Comparison of ENCODE assay signal across 1 cellular context in the genomic region with DNA sequence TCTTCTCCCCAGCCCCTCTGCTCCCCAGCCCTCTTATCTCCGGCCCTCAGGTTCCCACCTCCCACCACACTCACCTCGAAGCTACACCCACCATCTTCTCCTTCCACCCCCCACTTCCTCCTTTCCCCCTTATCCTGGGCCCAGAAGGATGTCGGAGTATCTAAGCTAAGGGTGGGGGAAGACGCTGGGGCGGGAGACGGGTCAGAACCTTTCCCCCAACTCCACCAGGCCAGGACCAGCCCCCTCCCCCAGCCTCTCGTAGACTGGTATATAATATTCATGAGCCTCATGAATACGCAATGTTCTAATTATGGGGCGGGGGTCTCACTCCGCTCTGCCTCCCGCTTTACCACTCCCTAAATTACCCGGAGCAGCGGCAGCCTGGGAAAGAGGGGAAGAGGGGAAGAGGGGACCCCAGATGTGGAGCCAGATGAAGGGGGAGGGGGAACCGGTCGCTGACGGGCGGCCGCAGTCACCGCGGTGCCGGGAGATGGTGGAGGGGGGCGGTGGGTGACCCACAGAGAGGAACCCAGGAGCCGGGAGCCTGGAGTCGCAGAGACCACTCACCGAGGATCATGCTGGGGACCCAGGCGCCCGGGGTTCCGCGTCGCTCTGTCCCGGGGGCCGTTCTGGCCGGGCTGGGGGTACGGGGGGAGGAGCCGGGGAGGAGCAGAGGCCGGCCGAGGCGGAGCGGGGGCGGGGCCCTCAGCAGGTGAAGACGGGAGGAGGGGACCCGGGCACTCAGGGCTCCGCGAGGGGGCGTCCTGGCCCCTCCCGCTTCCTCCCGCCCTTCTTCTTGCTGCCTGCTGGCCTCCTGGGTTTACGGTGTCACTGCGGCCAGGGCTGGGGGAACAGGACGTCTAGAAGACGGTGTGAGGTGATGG.
TF ChIP-seq lines count a peak whose summit lies in the region.

No MANE protein-coding gene starts in this region.

TF ChIP-seq in K562, 482 proteins besides CTCF, POLR2A, EP300 and RAD21 (continued from another document and continues in another):
- no peak for TF ChIP-seq ZSCAN29 (IDR thresholded peaks at IDR 0.05)
- TF ChIP-seq, protein P1, sequence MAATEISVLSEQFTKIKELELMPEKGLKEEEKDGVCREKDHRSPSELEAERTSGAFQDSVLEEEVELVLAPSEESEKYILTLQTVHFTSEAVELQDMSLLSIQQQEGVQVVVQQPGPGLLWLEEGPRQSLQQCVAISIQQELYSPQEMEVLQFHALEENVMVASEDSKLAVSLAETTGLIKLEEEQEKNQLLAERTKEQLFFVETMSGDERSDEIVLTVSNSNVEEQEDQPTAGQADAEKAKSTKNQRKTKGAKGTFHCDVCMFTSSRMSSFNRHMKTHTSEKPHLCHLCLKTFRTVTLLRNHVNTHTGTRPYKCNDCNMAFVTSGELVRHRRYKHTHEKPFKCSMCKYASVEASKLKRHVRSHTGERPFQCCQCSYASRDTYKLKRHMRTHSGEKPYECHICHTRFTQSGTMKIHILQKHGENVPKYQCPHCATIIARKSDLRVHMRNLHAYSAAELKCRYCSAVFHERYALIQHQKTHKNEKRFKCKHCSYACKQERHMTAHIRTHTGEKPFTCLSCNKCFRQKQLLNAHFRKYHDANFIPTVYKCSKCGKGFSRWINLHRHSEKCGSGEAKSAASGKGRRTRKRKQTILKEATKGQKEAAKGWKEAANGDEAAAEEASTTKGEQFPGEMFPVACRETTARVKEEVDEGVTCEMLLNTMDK (IDR thresholded peaks at IDR 0.05; ENCODE audit: borderline replicate concordance, insufficient read depth, low read depth, low read length, poor library complexity, severe bottlenecking) = peak; percentile 100
- no peak for TF ChIP-seq MECOM (CRISPR knock-in tag; IDR thresholded peaks at IDR 0.05)
- no peak for TF ChIP-seq BCOR (IDR thresholded peaks at IDR 0.05)
- no peak for TF ChIP-seq HMG20B (CRISPR knock-in tag; IDR thresholded peaks at IDR 0.05)
- no peak for TF ChIP-seq ZNF146 (CRISPR knock-in tag; IDR thresholded peaks at IDR 0.05; ENCODE audit: unreplicated experiment)
- no peak for TF ChIP-seq ZNF140 (CRISPR knock-in tag; IDR thresholded peaks at IDR 0.05)
- no peak for TF ChIP-seq ZNF507 (tag; conservative IDR thresholded peaks at IDR 0.05)
- TF ChIP-seq, protein P2, sequence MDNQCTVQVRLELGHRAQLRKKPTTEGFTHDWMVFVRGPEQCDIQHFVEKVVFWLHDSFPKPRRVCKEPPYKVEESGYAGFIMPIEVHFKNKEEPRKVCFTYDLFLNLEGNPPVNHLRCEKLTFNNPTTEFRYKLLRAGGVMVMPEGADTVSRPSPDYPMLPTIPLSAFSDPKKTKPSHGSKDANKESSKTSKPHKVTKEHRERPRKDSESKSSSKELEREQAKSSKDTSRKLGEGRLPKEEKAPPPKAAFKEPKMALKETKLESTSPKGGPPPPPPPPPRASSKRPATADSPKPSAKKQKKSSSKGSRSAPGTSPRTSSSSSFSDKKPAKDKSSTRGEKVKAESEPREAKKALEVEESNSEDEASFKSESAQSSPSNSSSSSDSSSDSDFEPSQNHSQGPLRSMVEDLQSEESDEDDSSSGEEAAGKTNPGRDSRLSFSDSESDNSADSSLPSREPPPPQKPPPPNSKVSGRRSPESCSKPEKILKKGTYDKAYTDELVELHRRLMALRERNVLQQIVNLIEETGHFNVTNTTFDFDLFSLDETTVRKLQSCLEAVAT (IDR thresholded peaks at IDR 0.05) = no peak
- TF ChIP-seq, protein P3, sequence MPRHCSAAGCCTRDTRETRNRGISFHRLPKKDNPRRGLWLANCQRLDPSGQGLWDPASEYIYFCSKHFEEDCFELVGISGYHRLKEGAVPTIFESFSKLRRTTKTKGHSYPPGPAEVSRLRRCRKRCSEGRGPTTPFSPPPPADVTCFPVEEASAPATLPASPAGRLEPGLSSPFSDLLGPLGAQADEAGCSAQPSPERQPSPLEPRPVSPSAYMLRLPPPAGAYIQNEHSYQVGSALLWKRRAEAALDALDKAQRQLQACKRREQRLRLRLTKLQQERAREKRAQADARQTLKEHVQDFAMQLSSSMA (CRISPR knock-in tag; IDR thresholded peaks at IDR 0.05) = no peak
- no peak for TF ChIP-seq GABPB2 (CRISPR knock-in tag; conservative IDR thresholded peaks at IDR 0.05)
- TF ChIP-seq PHTF2 (CRISPR knock-in tag; IDR thresholded peaks at IDR 0.05) = no peak
- TF ChIP-seq ZBTB7A (IDR thresholded peaks at IDR 0.05; ENCODE audit: borderline replicate concordance, control insufficient read depth, low read depth, low read length) = peak; percentile 94
- no peak for TF ChIP-seq KDM4B (IDR thresholded peaks at IDR 0.05; ENCODE audit: borderline replicate concordance in 2 of 2, low read depth in 1 of 2)
- TF ChIP-seq, protein P4, sequence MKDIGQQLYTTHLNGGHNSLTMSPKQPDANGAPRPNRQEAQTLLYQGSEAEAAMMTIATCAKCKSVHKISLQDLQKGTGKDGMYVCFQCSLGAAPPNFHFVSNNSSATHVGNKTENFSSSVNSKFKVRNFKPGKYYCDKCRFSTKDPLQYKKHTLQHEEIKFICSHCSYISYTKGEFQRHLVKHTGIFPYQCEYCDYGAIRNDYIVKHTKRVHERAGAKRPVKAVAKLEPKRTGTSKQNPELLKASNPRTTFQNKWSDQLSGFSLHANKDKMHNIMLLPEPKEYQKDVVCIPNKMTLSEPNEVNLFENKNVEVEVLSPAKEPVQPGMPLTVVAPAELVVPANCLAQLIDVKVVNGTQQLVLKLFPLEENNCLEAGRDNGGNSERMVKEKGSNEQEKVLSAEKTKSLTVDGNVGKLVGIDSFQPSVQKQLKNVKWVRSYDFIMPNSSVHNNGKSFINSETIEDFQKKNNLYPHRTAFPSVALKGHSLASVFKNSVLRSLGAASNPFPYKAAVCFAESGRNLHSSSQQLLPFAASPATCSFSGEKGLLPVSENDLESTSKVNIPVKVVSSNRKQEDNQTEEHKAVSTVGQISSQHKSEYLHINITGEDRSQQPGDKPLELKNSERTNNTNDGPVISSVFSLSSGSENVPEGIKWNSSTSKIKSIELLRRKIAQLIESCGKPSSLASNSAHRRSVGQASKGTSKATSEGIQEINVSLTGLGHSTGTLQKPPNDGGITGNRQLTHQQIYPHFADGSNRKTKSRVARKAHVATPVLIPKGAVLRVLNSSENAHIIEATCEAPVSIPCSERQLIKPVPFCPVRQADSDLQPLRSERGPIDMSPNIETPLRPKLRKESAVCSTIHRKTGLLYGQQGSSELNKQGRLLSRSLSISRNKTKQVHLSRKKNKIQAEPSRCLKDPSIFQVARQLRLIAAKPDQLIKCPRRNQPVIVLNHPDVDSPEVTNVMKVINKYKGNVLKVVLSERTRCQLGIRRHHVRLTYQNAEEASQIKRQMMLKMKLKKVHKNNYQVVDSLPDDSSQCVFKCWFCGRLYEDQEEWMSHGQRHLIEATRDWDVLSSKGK (CRISPR knock-in tag; IDR thresholded peaks at IDR 0.05) = no peak
- no peak for TF ChIP-seq SRF (CRISPR knock-in tag; IDR thresholded peaks at IDR 0.05)
- TF ChIP-seq PHB2 (IDR thresholded peaks at IDR 0.05; ENCODE audit: low read depth) = peak; percentile 21; the same call in 1 of the 2 replicates
- TF ChIP-seq YY1 (IDR thresholded peaks at IDR 0.05; ENCODE audit: borderline replicate concordance in 1 of 3, control insufficient read depth in 1 of 3, extremely low read depth in 1 of 3, insufficient read depth in 3 of 3, insufficient read length in 1 of 3, insufficient replicate concordance in 2 of 3, low read depth in 1 of 3, low read length in 2 of 3) = peak in 1 of 3 experiments; percentile 39
- TF ChIP-seq RBBP5 (IDR thresholded peaks at IDR 0.05; ENCODE audit: borderline replicate concordance, insufficient read depth, low read length, poor library complexity, severe bottlenecking) = no peak
- TF ChIP-seq BRF1 (IDR thresholded peaks at IDR 0.05; ENCODE audit: borderline replicate concordance, extremely low read depth, insufficient read length) = no peak
- TF ChIP-seq TAL1 (IDR thresholded peaks at IDR 0.05) = peak; percentile 59
- no peak for TF ChIP-seq HMGN3 (IDR thresholded peaks at IDR 0.05; ENCODE audit: borderline replicate concordance, extremely low read depth, insufficient read length, low read depth, low read length)
- TF ChIP-seq ZFX (CRISPR knock-in tag; IDR thresholded peaks at IDR 0.05) = peak; percentile 28; the same call in 1 of the 2 replicates
- TF ChIP-seq SIN3A (IDR thresholded peaks at IDR 0.05; ENCODE audit: borderline replicate concordance in 2 of 2, control insufficient read depth in 1 of 2, low read depth in 2 of 2, low read length in 2 of 2) = peak in 1 of 2 experiments; percentile 28; a peak in 1 of 4 replicates
- TF ChIP-seq TCF7L2 (IDR thresholded peaks at IDR 0.05; ENCODE audit: low read depth, low read length) = no peak
- TF ChIP-seq JUND (IDR thresholded peaks at IDR 0.05; ENCODE audit: borderline replicate concordance, low read depth, low read length) = 0 out of 2 replicates have a peak, but pooled peaks have one; percentile 31
- no peak; the same call in 2 of the 3 replicates for TF ChIP-seq JUND (tag; IDR thresholded peaks at IDR 0.05; ENCODE audit: borderline replicate concordance, low read depth, low read length)
- TF ChIP-seq RBFOX2 (IDR thresholded peaks at IDR 0.05; ENCODE audit: low read depth, low read length) = peak; percentile 50; the same call in 1 of the 2 replicates
- TF ChIP-seq, protein P5, sequence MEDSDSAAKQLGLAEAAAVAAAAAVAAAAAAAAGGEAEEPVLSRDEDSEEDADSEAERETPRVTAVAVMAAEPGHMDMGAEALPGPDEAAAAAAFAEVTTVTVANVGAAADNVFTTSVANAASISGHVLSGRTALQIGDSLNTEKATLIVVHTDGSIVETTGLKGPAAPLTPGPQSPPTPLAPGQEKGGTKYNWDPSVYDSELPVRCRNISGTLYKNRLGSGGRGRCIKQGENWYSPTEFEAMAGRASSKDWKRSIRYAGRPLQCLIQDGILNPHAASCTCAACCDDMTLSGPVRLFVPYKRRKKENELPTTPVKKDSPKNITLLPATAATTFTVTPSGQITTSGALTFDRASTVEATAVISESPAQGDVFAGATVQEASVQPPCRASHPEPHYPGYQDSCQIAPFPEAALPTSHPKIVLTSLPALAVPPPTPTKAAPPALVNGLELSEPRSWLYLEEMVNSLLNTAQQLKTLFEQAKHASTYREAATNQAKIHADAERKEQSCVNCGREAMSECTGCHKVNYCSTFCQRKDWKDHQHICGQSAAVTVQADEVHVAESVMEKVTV (CRISPR knock-in tag; IDR thresholded peaks at IDR 0.05) = no peak
- no peak for TF ChIP-seq DDX20 (tag; IDR thresholded peaks at IDR 0.05; ENCODE audit: low read depth)
- TF ChIP-seq, protein P6, sequence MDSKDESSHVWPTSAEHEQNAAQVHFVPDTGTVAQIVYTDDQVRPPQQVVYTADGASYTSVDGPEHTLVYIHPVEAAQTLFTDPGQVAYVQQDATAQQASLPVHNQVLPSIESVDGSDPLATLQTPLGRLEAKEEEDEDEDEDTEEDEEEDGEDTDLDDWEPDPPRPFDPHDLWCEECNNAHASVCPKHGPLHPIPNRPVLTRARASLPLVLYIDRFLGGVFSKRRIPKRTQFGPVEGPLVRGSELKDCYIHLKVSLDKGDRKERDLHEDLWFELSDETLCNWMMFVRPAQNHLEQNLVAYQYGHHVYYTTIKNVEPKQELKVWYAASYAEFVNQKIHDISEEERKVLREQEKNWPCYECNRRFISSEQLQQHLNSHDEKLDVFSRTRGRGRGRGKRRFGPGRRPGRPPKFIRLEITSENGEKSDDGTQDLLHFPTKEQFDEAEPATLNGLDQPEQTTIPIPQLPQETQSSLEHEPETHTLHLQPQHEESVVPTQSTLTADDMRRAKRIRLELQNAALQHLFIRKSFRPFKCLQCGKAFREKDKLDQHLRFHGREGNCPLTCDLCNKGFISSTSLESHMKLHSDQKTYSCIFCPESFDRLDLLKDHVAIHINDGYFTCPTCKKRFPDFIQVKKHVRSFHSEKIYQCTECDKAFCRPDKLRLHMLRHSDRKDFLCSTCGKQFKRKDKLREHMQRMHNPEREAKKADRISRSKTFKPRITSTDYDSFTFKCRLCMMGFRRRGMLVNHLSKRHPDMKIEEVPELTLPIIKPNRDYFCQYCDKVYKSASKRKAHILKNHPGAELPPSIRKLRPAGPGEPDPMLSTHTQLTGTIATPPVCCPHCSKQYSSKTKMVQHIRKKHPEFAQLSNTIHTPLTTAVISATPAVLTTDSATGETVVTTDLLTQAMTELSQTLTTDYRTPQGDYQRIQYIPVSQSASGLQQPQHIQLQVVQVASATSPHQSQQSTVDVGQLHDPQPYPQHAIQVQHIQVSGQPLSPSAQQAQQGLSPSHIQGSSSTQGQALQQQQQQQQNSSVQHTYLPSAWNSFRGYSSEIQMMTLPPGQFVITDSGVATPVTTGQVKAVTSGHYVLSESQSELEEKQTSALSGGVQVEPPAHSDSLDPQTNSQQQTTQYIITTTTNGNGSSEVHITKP (IDR thresholded peaks at IDR 0.05; ENCODE audit: partially characterized antibody) = peak; percentile 6
- TF ChIP-seq TAF7 (tag; IDR thresholded peaks at IDR 0.05) = no peak
- TF ChIP-seq NFIC (IDR thresholded peaks at IDR 0.05) = peak; percentile 61
- TF ChIP-seq, protein P7, sequence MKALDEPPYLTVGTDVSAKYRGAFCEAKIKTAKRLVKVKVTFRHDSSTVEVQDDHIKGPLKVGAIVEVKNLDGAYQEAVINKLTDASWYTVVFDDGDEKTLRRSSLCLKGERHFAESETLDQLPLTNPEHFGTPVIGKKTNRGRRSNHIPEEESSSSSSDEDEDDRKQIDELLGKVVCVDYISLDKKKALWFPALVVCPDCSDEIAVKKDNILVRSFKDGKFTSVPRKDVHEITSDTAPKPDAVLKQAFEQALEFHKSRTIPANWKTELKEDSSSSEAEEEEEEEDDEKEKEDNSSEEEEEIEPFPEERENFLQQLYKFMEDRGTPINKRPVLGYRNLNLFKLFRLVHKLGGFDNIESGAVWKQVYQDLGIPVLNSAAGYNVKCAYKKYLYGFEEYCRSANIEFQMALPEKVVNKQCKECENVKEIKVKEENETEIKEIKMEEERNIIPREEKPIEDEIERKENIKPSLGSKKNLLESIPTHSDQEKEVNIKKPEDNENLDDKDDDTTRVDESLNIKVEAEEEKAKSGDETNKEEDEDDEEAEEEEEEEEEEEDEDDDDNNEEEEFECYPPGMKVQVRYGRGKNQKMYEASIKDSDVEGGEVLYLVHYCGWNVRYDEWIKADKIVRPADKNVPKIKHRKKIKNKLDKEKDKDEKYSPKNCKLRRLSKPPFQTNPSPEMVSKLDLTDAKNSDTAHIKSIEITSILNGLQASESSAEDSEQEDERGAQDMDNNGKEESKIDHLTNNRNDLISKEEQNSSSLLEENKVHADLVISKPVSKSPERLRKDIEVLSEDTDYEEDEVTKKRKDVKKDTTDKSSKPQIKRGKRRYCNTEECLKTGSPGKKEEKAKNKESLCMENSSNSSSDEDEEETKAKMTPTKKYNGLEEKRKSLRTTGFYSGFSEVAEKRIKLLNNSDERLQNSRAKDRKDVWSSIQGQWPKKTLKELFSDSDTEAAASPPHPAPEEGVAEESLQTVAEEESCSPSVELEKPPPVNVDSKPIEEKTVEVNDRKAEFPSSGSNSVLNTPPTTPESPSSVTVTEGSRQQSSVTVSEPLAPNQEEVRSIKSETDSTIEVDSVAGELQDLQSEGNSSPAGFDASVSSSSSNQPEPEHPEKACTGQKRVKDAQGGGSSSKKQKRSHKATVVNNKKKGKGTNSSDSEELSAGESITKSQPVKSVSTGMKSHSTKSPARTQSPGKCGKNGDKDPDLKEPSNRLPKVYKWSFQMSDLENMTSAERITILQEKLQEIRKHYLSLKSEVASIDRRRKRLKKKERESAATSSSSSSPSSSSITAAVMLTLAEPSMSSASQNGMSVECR (CRISPR knock-in tag; IDR thresholded peaks at IDR 0.05) = peak; percentile 46; the same call in 1 of the 2 replicates
- TF ChIP-seq, protein P8, sequence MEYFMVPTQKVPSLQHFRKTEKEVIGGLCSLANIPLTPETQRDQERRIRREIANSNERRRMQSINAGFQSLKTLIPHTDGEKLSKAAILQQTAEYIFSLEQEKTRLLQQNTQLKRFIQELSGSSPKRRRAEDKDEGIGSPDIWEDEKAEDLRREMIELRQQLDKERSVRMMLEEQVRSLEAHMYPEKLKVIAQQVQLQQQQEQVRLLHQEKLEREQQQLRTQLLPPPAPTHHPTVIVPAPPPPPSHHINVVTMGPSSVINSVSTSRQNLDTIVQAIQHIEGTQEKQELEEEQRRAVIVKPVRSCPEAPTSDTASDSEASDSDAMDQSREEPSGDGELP (CRISPR knock-in tag; IDR thresholded peaks at IDR 0.05; ENCODE audit: borderline replicate concordance) = peak; percentile 75; the same call in 1 of the 2 replicates
- no peak for TF ChIP-seq GTF2F1 (IDR thresholded peaks at IDR 0.05; ENCODE audit: low read depth, low read length)
- peak; percentile 60 for TF ChIP-seq GATA2 (CRISPR knock-in tag; IDR thresholded peaks at IDR 0.05)
